Comparison of ENCODE assay signal across 13 cellular contexts in the genomic region with DNA sequence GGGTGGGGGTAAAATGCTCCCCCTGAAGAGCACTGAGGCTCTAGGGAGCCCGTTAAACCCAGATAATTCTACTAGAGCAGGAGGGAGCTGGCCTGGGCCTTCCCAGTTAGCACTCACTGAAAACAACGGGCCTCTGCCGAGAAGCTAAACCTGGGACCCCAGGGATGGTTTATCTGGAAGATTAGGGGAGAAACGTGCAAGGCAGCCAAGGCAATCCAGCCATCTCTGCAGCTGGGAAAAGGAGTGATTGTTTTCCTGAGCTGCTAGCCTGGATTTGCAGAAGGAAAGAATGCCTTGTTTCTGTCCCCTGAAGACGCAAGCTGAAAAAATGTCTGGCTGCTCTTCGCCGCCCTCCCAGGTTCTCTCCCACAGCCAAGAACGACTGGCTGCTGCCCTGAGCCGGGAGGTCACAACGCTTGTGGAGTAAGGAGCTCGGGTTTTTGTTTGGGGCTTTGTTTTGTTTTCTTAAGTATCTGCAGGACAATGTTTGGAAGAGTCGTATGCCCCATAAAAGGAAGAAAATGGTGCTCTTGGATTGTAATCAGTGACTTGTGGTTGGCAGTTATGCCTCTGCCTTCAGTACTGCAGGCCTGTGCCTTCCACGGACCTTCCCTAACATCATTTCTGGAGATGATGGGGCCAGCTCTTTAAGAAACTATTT. TPM values are rescaled to one million over a fixed set of nuclear protein-coding genes. Genes with fewer than 3 reads are reported as not detected.
DNase-seq lines count a peak whose midpoint lies in the region; ATAC-seq and TF ChIP-seq lines count a peak whose summit lies in the region.
"Had no signal": no experiment of that assay in that cellular context is flagged by ENCODE, and none has a peak within 500 bp of the region (broad histone marks: within the 10 kb centered on the region; RNA-seq: fewer than 3 reads in every experiment).

No MANE protein-coding gene starts in this region.

- H3K4me3 ChIP-seq in AG04449 (ENCODE audit: low read depth, low read length) (no peak overlapping the region), prostate gland (no peak overlapping the region)

- H3K36me3 Mint-ChIP-seq in activated T-helper 2 cell treated with anti-CD3 and anti-CD28 coated beads, Interferon-gamma antibody, Interleukin-2, Interleukin-4, amounts not matched to agents 10 μg/mL and 5 μg/mL and 100 μg/mL, durations not matched to agents 14 hours and 24 hours and 36 hours (ENCODE audit: low read depth), result no peaks in the 10 kb centered on the region
- H3K36me3 Mint-ChIP-seq in activated CD4-positive, alpha-beta T cell treated with anti-CD3 and anti-CD28 coated beads, Interleukin-2, amount 10 ng/mL, durations not matched to agents 7 days and 5 days (ENCODE audit: low read depth), result no peaks in the 10 kb centered on the region
- no peaks in the 10 kb centered on the region for H3K36me3 Mint-ChIP-seq in activated CD4-positive, alpha-beta memory T cell treated with anti-CD3 and anti-CD28 coated beads for 36 hours

- DNase-seq in AG04449 (ENCODE audit: low read depth, low spot score), result peak; percentile 91
- peak; percentile 99 for DNase-seq in amniotic epithelial cell (ENCODE audit: low read depth)
- DNase-seq in left cardiac atrium, result peak; percentile 63
- DNase-seq in prostate gland (ENCODE audit: low spot score), result no peak
- no peak for DNase-seq in activated T-helper 2 cell treated with anti-CD3 and anti-CD28 coated beads, Interferon-gamma antibody, Interleukin-2, Interleukin-4, amounts not matched to agents 10 μg/mL and 5 μg/mL and 100 μg/mL, durations not matched to agents 14 hours and 24 hours and 36 hours (ENCODE audit: low spot score)
- no peak for DNase-seq in activated CD4-positive, alpha-beta T cell treated with anti-CD3 and anti-CD28 coated beads, Interleukin-2, amount 10 ng/mL, durations not matched to agents 7 days and 5 days
- DNase-seq in activated CD4-positive, alpha-beta memory T cell treated with anti-CD3 and anti-CD28 coated beads for 36 hours, result no peak
- no peak for DNase-seq in NCI-H1436 treated with DMSO at 0.1 percent for 48 hours (lab: John Stamatoyannopoulos, UW)
- DNase-seq: activated T-cell treated with anti-CD3 and anti-CD28 coated beads for 4 hours; AML-193; erythroblast; occipital lobe; stimulated activated naive CD4-positive, alpha-beta T cell had no signal

- H3K4me1 Mint-ChIP-seq in activated T-helper 2 cell treated with anti-CD3 and anti-CD28 coated beads, Interferon-gamma antibody, Interleukin-2, Interleukin-4, amounts not matched to agents 10 μg/mL and 5 μg/mL and 100 μg/mL, durations not matched to agents 14 hours and 24 hours and 36 hours (ENCODE audit: low read depth), result peaks cover 25% of the 10 kb centered on the region
- peaks cover 21% of the 10 kb centered on the region for H3K4me1 Mint-ChIP-seq in activated CD4-positive, alpha-beta T cell treated with anti-CD3 and anti-CD28 coated beads, Interleukin-2, amount 10 ng/mL, durations not matched to agents 7 days and 5 days
- H3K4me1 Mint-ChIP-seq in activated CD4-positive, alpha-beta memory T cell treated with anti-CD3 and anti-CD28 coated beads for 36 hours (ENCODE audit: low read depth), result peaks cover 24% of the 10 kb centered on the region

- no peak overlapping the region for H3K27ac Mint-ChIP-seq in activated T-helper 2 cell treated with anti-CD3 and anti-CD28 coated beads, Interferon-gamma antibody, Interleukin-2, Interleukin-4, amounts not matched to agents 10 μg/mL and 5 μg/mL and 100 μg/mL, durations not matched to agents 14 hours and 24 hours and 36 hours
- no peak overlapping the region for H3K27ac Mint-ChIP-seq in activated CD4-positive, alpha-beta T cell treated with anti-CD3 and anti-CD28 coated beads, Interleukin-2, amount 10 ng/mL, durations not matched to agents 7 days and 5 days
- no peak overlapping the region for H3K27ac Mint-ChIP-seq in activated CD4-positive, alpha-beta memory T cell treated with anti-CD3 and anti-CD28 coated beads for 36 hours

- H3K36me3 ChIP-seq in prostate gland, result no peaks in the 10 kb centered on the region

- H3K27me3 ChIP-seq in prostate gland (replicated peaks; ENCODE audit: insufficient read depth), result no peaks in the 10 kb centered on the region

- WGBS in prostate gland, result 12% methylated on average over 13 of the region's 13 CpGs

- peaks cover 13% of the 10 kb centered on the region for H3K9me3 Mint-ChIP-seq in activated T-helper 2 cell treated with anti-CD3 and anti-CD28 coated beads, Interferon-gamma antibody, Interleukin-2, Interleukin-4, amounts not matched to agents 10 μg/mL and 5 μg/mL and 100 μg/mL, durations not matched to agents 14 hours and 24 hours and 36 hours
- peaks cover 3% of the 10 kb centered on the region for H3K9me3 Mint-ChIP-seq in activated CD4-positive, alpha-beta T cell treated with anti-CD3 and anti-CD28 coated beads, Interleukin-2, amount 10 ng/mL, durations not matched to agents 7 days and 5 days
- peaks cover 10% of the 10 kb centered on the region for H3K9me3 Mint-ChIP-seq in activated CD4-positive, alpha-beta memory T cell treated with anti-CD3 and anti-CD28 coated beads for 36 hours

- ATAC-seq in left cardiac atrium, result peak; percentile 51 to 55

- peaks cover 21% of the 10 kb centered on the region for H3K27me3 Mint-ChIP-seq in activated T-helper 2 cell treated with anti-CD3 and anti-CD28 coated beads, Interferon-gamma antibody, Interleukin-2, Interleukin-4, amounts not matched to agents 10 μg/mL and 5 μg/mL and 100 μg/mL, durations not matched to agents 14 hours and 24 hours and 36 hours (ENCODE audit: low read depth)
- H3K27me3 Mint-ChIP-seq in activated CD4-positive, alpha-beta T cell treated with anti-CD3 and anti-CD28 coated beads, Interleukin-2, amount 10 ng/mL, durations not matched to agents 7 days and 5 days, result peaks cover 24% of the 10 kb centered on the region
- peaks cover 23% of the 10 kb centered on the region for H3K27me3 Mint-ChIP-seq in activated CD4-positive, alpha-beta memory T cell treated with anti-CD3 and anti-CD28 coated beads for 36 hours

- CTCF ChIA-PET in AG04449 (lab: Yijun Ruan, JAX), result interaction anchor here (1.3 to 2.1 kb wide), 3 partner anchors 13 to 114 kb away, joined by 3 to 8 read pairs (median 5); no protein-coding TSS in a partner anchor
- CTCF ChIA-PET in activated CD4-positive, alpha-beta T cell treated with anti-CD3 and anti-CD28 coated beads, Interleukin-2, amount 10 ng/mL, durations not matched to agents 7 days and 5 days (lab: Charles Lee), result interaction anchor here (0.5 to 1.2 kb wide), 4 partner anchors 8 to 74 kb away, joined by 3 to 4 read pairs (median 3); no protein-coding TSS in a partner anchor
- CTCF ChIA-PET in activated CD4-positive, alpha-beta memory T cell treated with anti-CD3 and anti-CD28 coated beads for 36 hours (lab: Charles Lee), result interaction anchor here (0.6 kb wide), 1 partner anchor 255 kb away, joined by 3 read pairs; no protein-coding TSS in a partner anchor

- POLR2A ChIA-PET in AG04449 (lab: Yijun Ruan, JAX), result interaction anchor here (0.8 to 1.2 kb wide), 5 partner anchors 9 to 91 kb away, joined by 3 to 10 read pairs (median 3); a partner anchor contains a TSS
- POLR2A ChIA-PET in activated CD4-positive, alpha-beta T cell treated with anti-CD3 and anti-CD28 coated beads, Interleukin-2, amount 10 ng/mL, durations not matched to agents 7 days and 5 days (lab: Charles Lee), result no interaction called here
- POLR2A ChIA-PET in activated CD4-positive, alpha-beta memory T cell treated with anti-CD3 and anti-CD28 coated beads for 36 hours (lab: Charles Lee), result no interaction called here

- TF ChIP-seq CTCF in AG04449 (IDR thresholded peaks at IDR 0.05; ENCODE audit: insufficient read depth, low read length, missing control alignments) (no peak), prostate gland (IDR thresholded peaks at IDR 0.05) (no peak)

- peaks cover 5% of the 10 kb centered on the region for H3K4me1 ChIP-seq in prostate gland (replicated peaks)

- peak overlapping the region; percentile 77 to 82 for H3K27ac ChIP-seq in prostate gland

- no peak overlapping the region for H3K4me3 Mint-ChIP-seq in activated T-helper 2 cell treated with anti-CD3 and anti-CD28 coated beads, Interferon-gamma antibody, Interleukin-2, Interleukin-4, amounts not matched to agents 10 μg/mL and 5 μg/mL and 100 μg/mL, durations not matched to agents 14 hours and 24 hours and 36 hours (ENCODE audit: low read depth)
- no peak overlapping the region for H3K4me3 Mint-ChIP-seq in activated CD4-positive, alpha-beta T cell treated with anti-CD3 and anti-CD28 coated beads, Interleukin-2, amount 10 ng/mL, durations not matched to agents 7 days and 5 days
- H3K4me3 Mint-ChIP-seq in activated CD4-positive, alpha-beta memory T cell treated with anti-CD3 and anti-CD28 coated beads for 36 hours, result no peak overlapping the region

- H3K9me3 ChIP-seq in prostate gland, result no peaks in the 10 kb centered on the region

- TF ChIP-seq POLR2A in prostate gland (IDR thresholded peaks at IDR 0.05), result no peak

- intact Hi-C loops in left cardiac atrium (cut with DNase I) (no loop called here), prostate gland (cut with DNase I) (no loop called here)
- intact Hi-C loops in activated T-helper 2 cell treated with anti-CD3 and anti-CD28 coated beads, Interferon-gamma antibody, Interleukin-2, Interleukin-4, amounts not matched to agents 10 μg/mL and 5 μg/mL and 100 μg/mL, durations not matched to agents 14 hours and 24 hours and 36 hours (cut with micrococcal nuclease), result no loop called here
- intact Hi-C loops in activated CD4-positive, alpha-beta memory T cell treated with anti-CD3 and anti-CD28 coated beads for 36 hours (cut with micrococcal nuclease), result no loop called here

RNA-seq across cellular contexts. Expression of a gene that starts 31.5 kb away (rescaled TPM):
- total RNA-seq in left cardiac atrium, result 100 to 1,000 TPM; 176 to 384 TPM
- 100 to 1,000 TPM in 1 of 2 donors, 10 to 100 TPM in 1; 82.8 to 193 TPM for total RNA-seq in prostate gland
- total RNA-seq in activated T-helper 2 cell treated with anti-CD3 and anti-CD28 coated beads, Interferon-gamma antibody, Interleukin-2, Interleukin-4, amounts not matched to agents 10 μg/mL and 5 μg/mL and 100 μg/mL, durations not matched to agents 14 hours and 24 hours and 36 hours, result not detected in 2 replicates
- not detected for total RNA-seq in activated CD4-positive, alpha-beta T cell treated with anti-CD3 and anti-CD28 coated beads, Interleukin-2, amount 10 ng/mL, durations not matched to agents 7 days and 5 days
- total RNA-seq in activated CD4-positive, alpha-beta memory T cell treated with anti-CD3 and anti-CD28 coated beads for 36 hours, result not detected

RNA-seq across cellular contexts. Expression of a gene that starts 31.6 kb away (rescaled TPM):
- total RNA-seq in left cardiac atrium (100 to 1,000 TPM; 210 to 456 TPM), prostate gland (100 to 1,000 TPM in 1 of 2 donors, 10 to 100 TPM in 1; 37.3 to 132 TPM)
- total RNA-seq in activated T-helper 2 cell treated with anti-CD3 and anti-CD28 coated beads, Interferon-gamma antibody, Interleukin-2, Interleukin-4, amounts not matched to agents 10 μg/mL and 5 μg/mL and 100 μg/mL, durations not matched to agents 14 hours and 24 hours and 36 hours, result not detected in 2 replicates
- under 1 TPM; 0.06 to 0.12 TPM for total RNA-seq in activated CD4-positive, alpha-beta T cell treated with anti-CD3 and anti-CD28 coated beads, Interleukin-2, amount 10 ng/mL, durations not matched to agents 7 days and 5 days
- total RNA-seq in activated CD4-positive, alpha-beta memory T cell treated with anti-CD3 and anti-CD28 coated beads for 36 hours, result not detected

Comparison
In these comparisons a context has a peak if more than half of its experiments do, and no peak if none do; other contexts are left out.
1. DNase-seq: peak in AG04449 (single experiment), amniotic epithelial cell (single experiment) and left cardiac atrium (single experiment); none in prostate gland (single experiment), activated T-helper 2 cell treated with anti-CD3 and anti-CD28 coated beads, Interferon-gamma antibody, Interleukin-2, Interleukin-4, amounts not matched to agents 10 μg/mL and 5 μg/mL and 100 μg/mL, durations not matched to agents 14 hours and 24 hours and 36 hours (single experiment), activated CD4-positive, alpha-beta T cell treated with anti-CD3 and anti-CD28 coated beads, Interleukin-2, amount 10 ng/mL, durations not matched to agents 7 days and 5 days (single experiment), activated CD4-positive, alpha-beta memory T cell treated with anti-CD3 and anti-CD28 coated beads for 36 hours (single experiment) and NCI-H1436 treated with DMSO at 0.1 percent for 48 hours (single experiment).
2. RNA of a gene that starts 31.5 kb away (total RNA-seq): 176 to 384 TPM in left cardiac atrium and 82.8 to 193 TPM in prostate gland; not detected in activated CD4-positive, alpha-beta T cell treated with anti-CD3 and anti-CD28 coated beads, Interleukin-2, amount 10 ng/mL, durations not matched to agents 7 days and 5 days, not detected in activated T-helper 2 cell treated with anti-CD3 and anti-CD28 coated beads, Interferon-gamma antibody, Interleukin-2, Interleukin-4, amounts not matched to agents 10 μg/mL and 5 μg/mL and 100 μg/mL, durations not matched to agents 14 hours and 24 hours and 36 hours and not detected in activated CD4-positive, alpha-beta memory T cell treated with anti-CD3 and anti-CD28 coated beads for 36 hours; every median in the first group is over 10 times any median in the second.
3. RNA of a gene that starts 31.6 kb away (total RNA-seq): 210 to 456 TPM in left cardiac atrium and 37.3 to 132 TPM in prostate gland; 0.06 to 0.12 TPM in activated CD4-positive, alpha-beta T cell treated with anti-CD3 and anti-CD28 coated beads, Interleukin-2, amount 10 ng/mL, durations not matched to agents 7 days and 5 days, not detected in activated T-helper 2 cell treated with anti-CD3 and anti-CD28 coated beads, Interferon-gamma antibody, Interleukin-2, Interleukin-4, amounts not matched to agents 10 μg/mL and 5 μg/mL and 100 μg/mL, durations not matched to agents 14 hours and 24 hours and 36 hours and not detected in activated CD4-positive, alpha-beta memory T cell treated with anti-CD3 and anti-CD28 coated beads for 36 hours; every median in the first group is over 10 times any median in the second.